22 cellular contexts compared by ENCODE assay signal in the genomic region with DNA sequence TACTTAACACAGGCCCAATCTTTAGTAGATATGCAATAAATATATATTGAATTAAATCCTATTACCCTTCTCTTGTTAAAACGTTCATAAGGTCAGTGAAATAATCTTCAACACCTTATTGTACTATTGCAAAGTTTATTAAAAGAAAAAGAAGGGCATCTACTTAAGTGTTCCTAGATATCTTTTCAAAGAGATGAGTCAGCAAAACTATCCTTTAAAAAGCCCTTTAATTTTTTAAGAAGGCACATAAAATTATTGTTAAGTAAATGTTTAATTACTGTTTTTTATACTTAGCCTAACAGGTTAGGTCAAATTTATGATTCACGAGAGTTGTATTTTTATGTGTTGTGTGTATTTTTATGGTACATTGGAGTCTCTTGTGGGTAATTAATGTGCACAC.
"Had no signal": no experiment of that assay in that cellular context is flagged by ENCODE, and none has a peak within 500 bp of the region (broad histone marks: within the 10 kb centered on the region; RNA-seq: fewer than 3 reads in every experiment).

No MANE protein-coding gene starts in this region.

- H3K36me3 ChIP-seq: esophagus muscularis mucosa, gastroesophageal sphincter, heart left ventricle, left lung, lower lobe of right lung had no signal

- ATAC-seq: foreskin keratinocyte, gastroesophageal sphincter, heart left ventricle, left cardiac atrium, left lung, left ventricle myocardium superior, lower lobe of right lung, mucosa of descending colon had no signal

- H3K27me3 ChIP-seq: esophagus muscularis mucosa, foreskin keratinocyte, gastroesophageal sphincter, heart left ventricle, hepatocyte, left lung had no signal

- H3K27ac ChIP-seq: coronary artery, dorsolateral prefrontal cortex, esophagus muscularis mucosa, foreskin keratinocyte, gastroesophageal sphincter, heart left ventricle, hepatocyte, left lung, lower lobe of right lung had no signal

- FAIRE-seq: endothelial cell of umbilical vein, frontal cortex had no signal

- H3K9me3 ChIP-seq: esophagus muscularis mucosa, gastroesophageal sphincter, left lung, lower lobe of right lung, mucosa of descending colon had no signal

- H3K4me3 ChIP-seq: coronary artery, dorsolateral prefrontal cortex, esophagus muscularis mucosa, gastroesophageal sphincter, heart left ventricle, hepatocyte, left lung, lower lobe of right lung, mucosa of descending colon had no signal

- H2AFZ ChIP-seq: hepatocyte had no signal

- H3K4me1 ChIP-seq: esophagus muscularis mucosa, foreskin keratinocyte, gastroesophageal sphincter, heart left ventricle, left lung, lower lobe of right lung had no signal

- DNase-seq: dermis blood vessel endothelial cell; dorsolateral prefrontal cortex; effector CD4-positive, alpha-beta T cell; effector memory CD4-positive, alpha-beta T cell; foreskin keratinocyte; heart left ventricle; hypothalamus; immature natural killer cell; islet precursor cell; left cardiac atrium; left lung; left ventricle myocardium superior; lower lobe of right lung; mesenchymal stem cell; mucosa of descending colon; naive B cell had no signal

- H3K79me2 ChIP-seq: hepatocyte had no signal

- H3K4me2 ChIP-seq: hepatocyte had no signal
